1 cellular context compared by ENCODE assay signal in genomic region chr16:75256059-75256870, GRCh38.
TF ChIP-seq lines count a peak whose summit lies in the region.

No MANE protein-coding gene starts in this region.

TF ChIP-seq in HEK293, 187 proteins besides CTCF, POLR2A, EP300 and RAD21 (continued from another document):
- TF ChIP-seq ZNF398 (tag by site-specific recombination; IDR thresholded peaks at IDR 0.05) (peak; percentile 40; the same call in 1 of the 2 replicates), EGR2 (tag by site-specific recombination; IDR thresholded peaks at IDR 0.05; ENCODE audit: low read depth) (peak; percentile 61), ZNF10 (tag by site-specific recombination; IDR thresholded peaks at IDR 0.05) (no peak), ZFHX2 (tag by site-specific recombination; conservative IDR thresholded peaks at IDR 0.05) (peak; percentile 68), ZNF645 (tag by site-specific recombination; IDR thresholded peaks at IDR 0.05) (no peak), MZF1 (tag by site-specific recombination; IDR thresholded peaks at IDR 0.05; ENCODE audit: borderline replicate concordance) (0 out of 2 replicates have a peak, but pooled peaks have one; percentile 33), ZNF335 (tag by site-specific recombination; conservative IDR thresholded peaks at IDR 0.05) (peak; percentile 63), ZNF76 (tag by site-specific recombination; IDR thresholded peaks at IDR 0.05; ENCODE audit: borderline replicate concordance, low read depth) (no peak)
TF ChIP-seq in HEK293: peak in this region for 7.
